Comparison of ENCODE assay signal across 18 cellular contexts in genomic region chr4:77952399-77952974, GRCh38.
"Had no signal": no experiment of that assay in that cellular context is flagged by ENCODE, and none has a peak within 500 bp of the region (broad histone marks: within the 10 kb centered on the region; RNA-seq: fewer than 3 reads in every experiment).

No MANE protein-coding gene starts in this region.

- H3K4me3 Mint-ChIP-seq: activated naive CD8-positive, alpha-beta T cell treated with anti-CD3 and anti-CD28 coated beads, Interleukin-2, amount 10 ng/mL, durations not matched to agents 7 days and 5 days; effector memory CD8-positive, alpha-beta T cell; immature natural killer cell; nephron progenitor cell had no signal

- H3K27me3 Mint-ChIP-seq: activated naive CD8-positive, alpha-beta T cell treated with anti-CD3 and anti-CD28 coated beads, Interleukin-2, amount 10 ng/mL, durations not matched to agents 7 days and 5 days; effector memory CD8-positive, alpha-beta T cell had no signal

- H3K9me3 Mint-ChIP-seq: activated naive CD8-positive, alpha-beta T cell treated with anti-CD3 and anti-CD28 coated beads, Interleukin-2, amount 10 ng/mL, durations not matched to agents 7 days and 5 days; effector memory CD8-positive, alpha-beta T cell; immature natural killer cell; nephron progenitor cell had no signal

- H3K27ac Mint-ChIP-seq: activated naive CD8-positive, alpha-beta T cell treated with anti-CD3 and anti-CD28 coated beads, Interleukin-2, amount 10 ng/mL, durations not matched to agents 7 days and 5 days; immature natural killer cell; nephron progenitor cell had no signal

- H3K4me1 Mint-ChIP-seq: immature natural killer cell, nephron progenitor cell had no signal

- DNase-seq: activated CD4-positive, alpha-beta T cell treated with anti-CD3 and anti-CD28 coated beads, Interleukin-2, amount 50 U/mL, for 1 hour; activated gamma-delta T cell; activated naive CD8-positive, alpha-beta T cell treated with anti-CD3 and anti-CD28 coated beads, Interleukin-2, amount 10 ng/mL, durations not matched to agents 7 days and 5 days; body of pancreas; effector memory CD8-positive, alpha-beta T cell; esophagus squamous epithelium; heart right ventricle; immature natural killer cell; kidney glomerular epithelial cell; left ventricle myocardium superior; nephron progenitor cell; occipital lobe; posterior cingulate gyrus; stimulated activated CD4-positive, alpha-beta T cell treated with anti-CD3 and anti-CD28 coated beads, Interleukin-12 subunit alpha, Interleukin-12 subunit beta, amount 100 ng/mL, for 4 hours; stimulated activated CD4-positive, alpha-beta T cell treated with anti-CD3 and anti-CD28 coated beads, Interleukin-1b, Interleukin-23, amount 100 ng/mL, for 48 hours; stimulated activated CD8-positive, alpha-beta memory T cell treated with anti-CD3 and anti-CD28 coated beads, Interleukin-4, amount 100 ng/mL, for 48 hours; stimulated activated naive CD4-positive, alpha-beta T cell treated with Interleukin-2 at 50 U/mL for 16 hours; trophoblast cell had no signal

- ATAC-seq: body of pancreas; effector memory CD8-positive, alpha-beta T cell; left ventricle myocardium superior had no signal
